In genomic region chr1:202692959-202693555, GRCh38 we compare ENCODE assay signal across 1 cellular context.
TF ChIP-seq lines count a peak whose summit lies in the region.

No MANE protein-coding gene starts in this region.

TF ChIP-seq in HepG2, 621 proteins besides CTCF, POLR2A, EP300 and RAD21 (continued from another document and continues in another):
- no peak for TF ChIP-seq GMEB2 (CRISPR knock-in tag; IDR thresholded peaks at IDR 0.05; ENCODE audit: low read depth)
- peak; percentile 83; the same call in 1 of the 2 replicates for TF ChIP-seq ZNF557 (CRISPR knock-in tag; IDR thresholded peaks at IDR 0.05)
- TF ChIP-seq ZMAT5 (CRISPR knock-in tag; IDR thresholded peaks at IDR 0.05; ENCODE audit: borderline replicate concordance, low read depth) = no peak
- 0 out of 2 replicates have a peak, but pooled peaks have one; percentile 43 for TF ChIP-seq HMG20B (CRISPR knock-in tag; conservative IDR thresholded peaks at IDR 0.05)
- no peak for TF ChIP-seq CSRNP2 (CRISPR knock-in tag; conservative IDR thresholded peaks at IDR 0.05; ENCODE audit: low read depth)
- no peak for TF ChIP-seq CENPT (CRISPR knock-in tag; IDR thresholded peaks at IDR 0.05; ENCODE audit: low read depth)
- TF ChIP-seq ZNF280D (CRISPR knock-in tag; IDR thresholded peaks at IDR 0.05) = peak; percentile 53; the same call in 1 of the 2 replicates
- peak; percentile 83; the same call in 1 of the 2 replicates for TF ChIP-seq LRRFIP1 (CRISPR knock-in tag; conservative IDR thresholded peaks at IDR 0.05)
- no peak for TF ChIP-seq ZBTB46 (CRISPR knock-in tag; IDR thresholded peaks at IDR 0.05; ENCODE audit: borderline replicate concordance)
- TF ChIP-seq HNRNPK (IDR thresholded peaks at IDR 0.05; ENCODE audit: low read depth, low read length, poor library complexity, severe bottlenecking) = no peak
- TF ChIP-seq NBN (conservative IDR thresholded peaks at IDR 0.05) = no peak
- TF ChIP-seq ZNF614 (CRISPR knock-in tag; IDR thresholded peaks at IDR 0.05; ENCODE audit: borderline replicate concordance) = peak; percentile 60; the same call in 1 of the 2 replicates
- TF ChIP-seq STAT6 (CRISPR knock-in tag; IDR thresholded peaks at IDR 0.05; ENCODE audit: borderline replicate concordance) = no peak
- peak; percentile 90 for TF ChIP-seq ZNF441 (CRISPR knock-in tag; IDR thresholded peaks at IDR 0.05; ENCODE audit: borderline replicate concordance)
- TF ChIP-seq MAZ (IDR thresholded peaks at IDR 0.05; ENCODE audit: borderline replicate concordance, low read depth, low read length) = no peak
- TF ChIP-seq MAZ (CRISPR knock-in tag; IDR thresholded peaks at IDR 0.05; ENCODE audit: low read depth) = 0 out of 2 replicates have a peak, but pooled peaks have one; percentile 37
- TF ChIP-seq, protein P1, sequence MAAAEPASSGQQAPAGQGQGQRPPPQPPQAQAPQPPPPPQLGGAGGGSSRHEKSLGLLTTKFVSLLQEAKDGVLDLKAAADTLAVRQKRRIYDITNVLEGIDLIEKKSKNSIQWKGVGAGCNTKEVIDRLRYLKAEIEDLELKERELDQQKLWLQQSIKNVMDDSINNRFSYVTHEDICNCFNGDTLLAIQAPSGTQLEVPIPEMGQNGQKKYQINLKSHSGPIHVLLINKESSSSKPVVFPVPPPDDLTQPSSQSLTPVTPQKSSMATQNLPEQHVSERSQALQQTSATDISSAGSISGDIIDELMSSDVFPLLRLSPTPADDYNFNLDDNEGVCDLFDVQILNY (CRISPR knock-in tag; conservative IDR thresholded peaks at IDR 0.05) = 0 out of 2 replicates have a peak, but pooled peaks have one; percentile 19
- TF ChIP-seq, protein P2, sequence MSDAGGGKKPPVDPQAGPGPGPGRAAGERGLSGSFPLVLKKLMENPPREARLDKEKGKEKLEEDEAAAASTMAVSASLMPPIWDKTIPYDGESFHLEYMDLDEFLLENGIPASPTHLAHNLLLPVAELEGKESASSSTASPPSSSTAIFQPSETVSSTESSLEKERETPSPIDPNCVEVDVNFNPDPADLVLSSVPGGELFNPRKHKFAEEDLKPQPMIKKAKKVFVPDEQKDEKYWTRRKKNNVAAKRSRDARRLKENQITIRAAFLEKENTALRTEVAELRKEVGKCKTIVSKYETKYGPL (CRISPR knock-in tag; IDR thresholded peaks at IDR 0.05) = peak; percentile 73; the same call in 1 of the 2 replicates
- TF ChIP-seq ZNF138 (CRISPR knock-in tag; IDR thresholded peaks at IDR 0.05; ENCODE audit: low read depth) = peak; percentile 64; the same call in 1 of the 2 replicates
- TF ChIP-seq, protein P3, sequence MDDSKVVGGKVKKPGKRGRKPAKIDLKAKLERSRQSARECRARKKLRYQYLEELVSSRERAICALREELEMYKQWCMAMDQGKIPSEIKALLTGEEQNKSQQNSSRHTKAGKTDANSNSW (CRISPR knock-in tag; IDR thresholded peaks at IDR 0.05; ENCODE audit: borderline replicate concordance) = no peak
- no peak for TF ChIP-seq TOE1 (CRISPR knock-in tag; IDR thresholded peaks at IDR 0.05)
- TF ChIP-seq DNMT1 (CRISPR knock-in tag; IDR thresholded peaks at IDR 0.05) = no peak
- 0 out of 2 replicates have a peak, but pooled peaks have one; percentile 37 for TF ChIP-seq ZBTB7B (CRISPR knock-in tag; IDR thresholded peaks at IDR 0.05)
- no peak for TF ChIP-seq ZSCAN22 (CRISPR knock-in tag; IDR thresholded peaks at IDR 0.05)
- peak; percentile 88; the same call in 1 of the 2 replicates for TF ChIP-seq MYNN (CRISPR knock-in tag; IDR thresholded peaks at IDR 0.05; ENCODE audit: low read depth)
- TF ChIP-seq FOXK2 (IDR thresholded peaks at IDR 0.05) = no peak
- no peak for TF ChIP-seq ZNF468 (CRISPR knock-in tag; IDR thresholded peaks at IDR 0.05)
- no peak for TF ChIP-seq GATAD2A (CRISPR knock-in tag; IDR thresholded peaks at IDR 0.05)
- TF ChIP-seq POLR2G (IDR thresholded peaks at IDR 0.05; ENCODE audit: low read depth, low read length) = no peak
- TF ChIP-seq FOXM1 (CRISPR knock-in tag; IDR thresholded peaks at IDR 0.05) = no peak
- no peak for TF ChIP-seq YEATS4 (CRISPR knock-in tag; IDR thresholded peaks at IDR 0.05; ENCODE audit: borderline replicate concordance)
- TF ChIP-seq ZNF781 (CRISPR knock-in tag; IDR thresholded peaks at IDR 0.05; ENCODE audit: borderline replicate concordance, not compliant biosample characterization) = peak; percentile 94
- TF ChIP-seq ZNF282 (IDR thresholded peaks at IDR 0.05; ENCODE audit: partially characterized antibody) = no peak
- no peak for TF ChIP-seq SIN3A (IDR thresholded peaks at IDR 0.05; ENCODE audit: borderline replicate concordance, low read depth, low read length)
- TF ChIP-seq RNF219 (CRISPR knock-in tag; IDR thresholded peaks at IDR 0.05) = no peak
- peak; percentile 67 for TF ChIP-seq ZNF644 (CRISPR knock-in tag; IDR thresholded peaks at IDR 0.05; ENCODE audit: low read depth)
- TF ChIP-seq, protein P4, sequence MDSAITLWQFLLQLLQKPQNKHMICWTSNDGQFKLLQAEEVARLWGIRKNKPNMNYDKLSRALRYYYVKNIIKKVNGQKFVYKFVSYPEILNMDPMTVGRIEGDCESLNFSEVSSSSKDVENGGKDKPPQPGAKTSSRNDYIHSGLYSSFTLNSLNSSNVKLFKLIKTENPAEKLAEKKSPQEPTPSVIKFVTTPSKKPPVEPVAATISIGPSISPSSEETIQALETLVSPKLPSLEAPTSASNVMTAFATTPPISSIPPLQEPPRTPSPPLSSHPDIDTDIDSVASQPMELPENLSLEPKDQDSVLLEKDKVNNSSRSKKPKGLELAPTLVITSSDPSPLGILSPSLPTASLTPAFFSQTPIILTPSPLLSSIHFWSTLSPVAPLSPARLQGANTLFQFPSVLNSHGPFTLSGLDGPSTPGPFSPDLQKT (CRISPR knock-in tag; IDR thresholded peaks at IDR 0.05; ENCODE audit: borderline replicate concordance) = no peak
- no peak for TF ChIP-seq SNRNP70 (IDR thresholded peaks at IDR 0.05; ENCODE audit: low read depth, low read length)
